In genomic region chr12:110149104-110149660, GRCh38 we compare ENCODE assay signal across 11 cellular contexts.
"Had no signal": no experiment of that assay in that cellular context is flagged by ENCODE, and none has a peak within 500 bp of the region (broad histone marks: within the 10 kb centered on the region; RNA-seq: fewer than 3 reads in every experiment).

No MANE protein-coding gene starts in this region.

- H3K9me3 ChIP-seq: pancreas, thyroid gland, vagina had no signal

- H3K4me1 ChIP-seq: pancreas, thyroid gland, vagina had no signal

- H3K27me3 ChIP-seq: brain microvascular endothelial cell, hepatocyte, pancreas, thyroid gland, vagina had no signal

- H3K36me3 ChIP-seq: pancreas had no signal

- H3K9me3 Mint-ChIP-seq: activated naive CD4-positive, alpha-beta T cell treated with anti-CD3 and anti-CD28 coated beads, Interleukin-2, amount 50 U/mL, for 72 hours had no signal

- DNase-seq: activated CD4-positive, CD25-positive, alpha-beta regulatory T cell treated with anti-CD3 and anti-CD28 coated beads, Interleukin-2, amount 50 U/mL, for 72 hours; brain microvascular endothelial cell; dermis blood vessel endothelial cell; pancreas; retina; stimulated activated CD4-positive, alpha-beta T cell treated with anti-CD3 and anti-CD28 coated beads, Interleukin-15, amount 100 ng/mL, for 24 hours; stimulated activated CD4-positive, alpha-beta T cell treated with anti-CD3 and anti-CD28 coated beads, Interleukin-4, amount 100 ng/mL, for 24 hours; thyroid gland had no signal

- H3K36me3 Mint-ChIP-seq: activated naive CD4-positive, alpha-beta T cell treated with anti-CD3 and anti-CD28 coated beads, Interleukin-2, amount 50 U/mL, for 72 hours had no signal

- H3K27ac ChIP-seq: brain microvascular endothelial cell, hepatocyte, pancreas, thyroid gland, vagina had no signal

- H3K4me3 ChIP-seq: hepatocyte, pancreas, thyroid gland, vagina had no signal

- ATAC-seq: activated naive CD4-positive, alpha-beta T cell treated with anti-CD3 and anti-CD28 coated beads, Interleukin-2, amount 50 U/mL, for 72 hours; pancreas had no signal

- H3K27ac Mint-ChIP-seq: activated naive CD4-positive, alpha-beta T cell treated with anti-CD3 and anti-CD28 coated beads, Interleukin-2, amount 50 U/mL, for 72 hours had no signal
